In the genomic region with DNA sequence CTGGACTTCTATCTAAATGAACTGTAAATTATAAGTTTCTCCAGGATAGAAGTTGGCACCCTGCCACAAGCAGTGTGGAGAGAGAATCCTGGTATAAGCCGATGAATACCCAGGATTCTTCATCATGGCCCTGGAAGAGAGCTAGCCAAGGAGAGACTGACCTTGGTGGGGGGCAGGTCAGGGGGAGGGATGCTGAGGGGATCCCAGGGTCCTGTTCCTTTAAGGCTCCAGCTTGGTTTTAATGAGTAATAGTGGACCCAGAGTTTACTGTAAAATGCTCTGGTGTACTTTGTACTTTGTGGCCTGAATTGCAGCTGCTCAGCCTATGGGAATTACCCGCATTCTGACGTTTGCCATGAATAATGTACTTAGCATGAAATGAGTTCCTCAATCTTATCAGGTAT, we compare ENCODE assay signal across 1 cellular context.
TF ChIP-seq lines count a peak whose summit lies in the region.

No MANE protein-coding gene starts in this region.

TF ChIP-seq in HepG2, 621 proteins besides CTCF, POLR2A, EP300 and RAD21 (continued from another document and continues in another):
- TF ChIP-seq GTF3A (CRISPR knock-in tag; conservative IDR thresholded peaks at IDR 0.05) (no peak), ZNF335 (CRISPR knock-in tag; IDR thresholded peaks at IDR 0.05) (0 out of 2 replicates have a peak, but pooled peaks have one; percentile 3), SNAPC5 (CRISPR knock-in tag; IDR thresholded peaks at IDR 0.05; ENCODE audit: borderline replicate concordance) (no peak), BRF2 (CRISPR knock-in tag; IDR thresholded peaks at IDR 0.05) (no peak), ZNF660 (CRISPR knock-in tag; IDR thresholded peaks at IDR 0.05; ENCODE audit: borderline replicate concordance, low read depth) (no peak), SMAD1 (CRISPR knock-in tag; IDR thresholded peaks at IDR 0.05; ENCODE audit: borderline replicate concordance, low read depth) (no peak), ZNF343 (CRISPR knock-in tag; IDR thresholded peaks at IDR 0.05) (no peak), ZNF367 (CRISPR knock-in tag; IDR thresholded peaks at IDR 0.05; ENCODE audit: borderline replicate concordance) (no peak), ATRX (CRISPR knock-in tag; IDR thresholded peaks at IDR 0.05; ENCODE audit: borderline replicate concordance) (no peak), FOXC1 (CRISPR knock-in tag; IDR thresholded peaks at IDR 0.05; ENCODE audit: borderline replicate concordance) (no peak), PHF5A (CRISPR knock-in tag; IDR thresholded peaks at IDR 0.05; ENCODE audit: low read depth, unreplicated experiment) (no peak), CREB1 (IDR thresholded peaks at IDR 0.05) (no peak), CREB1 (CRISPR knock-in tag; IDR thresholded peaks at IDR 0.05) (peak; percentile 73), ZSCAN9 (CRISPR knock-in tag; IDR thresholded peaks at IDR 0.05; ENCODE audit: borderline replicate concordance) (0 out of 2 replicates have a peak, but pooled peaks have one; percentile 34), SCMH1 (CRISPR knock-in tag; IDR thresholded peaks at IDR 0.05; ENCODE audit: borderline replicate concordance) (no peak), SP4 (CRISPR knock-in tag; IDR thresholded peaks at IDR 0.05) (no peak), NBN (conservative IDR thresholded peaks at IDR 0.05) (no peak), ZNF780A (CRISPR knock-in tag; IDR thresholded peaks at IDR 0.05) (no peak), MYC (CRISPR knock-in tag; IDR thresholded peaks at IDR 0.05; ENCODE audit: borderline replicate concordance) (no peak), TRIM24 (CRISPR knock-in tag; IDR thresholded peaks at IDR 0.05) (no peak), NR0B2 (CRISPR knock-in tag; IDR thresholded peaks at IDR 0.05) (no peak), BRCA1 (CRISPR knock-in tag; IDR thresholded peaks at IDR 0.05) (no peak), GFI1 (CRISPR knock-in tag; IDR thresholded peaks at IDR 0.05; ENCODE audit: borderline replicate concordance) (no peak), ZNF678 (CRISPR knock-in tag; IDR thresholded peaks at IDR 0.05) (no peak), CHD2 (IDR thresholded peaks at IDR 0.05; ENCODE audit: low read depth, low read length) (no peak), RXRB (CRISPR knock-in tag; IDR thresholded peaks at IDR 0.05; ENCODE audit: borderline replicate concordance) (no peak), PAX8 (CRISPR knock-in tag; IDR thresholded peaks at IDR 0.05; ENCODE audit: borderline replicate concordance) (no peak), HNRNPL (IDR thresholded peaks at IDR 0.05; ENCODE audit: low read depth, low read length) (no peak), HBP1 (CRISPR knock-in tag; IDR thresholded peaks at IDR 0.05; ENCODE audit: low read depth) (no peak), THAP7 (CRISPR knock-in tag; IDR thresholded peaks at IDR 0.05) (no peak), TFE3 (CRISPR knock-in tag; IDR thresholded peaks at IDR 0.05) (no peak)
- TF ChIP-seq, protein P1, sequence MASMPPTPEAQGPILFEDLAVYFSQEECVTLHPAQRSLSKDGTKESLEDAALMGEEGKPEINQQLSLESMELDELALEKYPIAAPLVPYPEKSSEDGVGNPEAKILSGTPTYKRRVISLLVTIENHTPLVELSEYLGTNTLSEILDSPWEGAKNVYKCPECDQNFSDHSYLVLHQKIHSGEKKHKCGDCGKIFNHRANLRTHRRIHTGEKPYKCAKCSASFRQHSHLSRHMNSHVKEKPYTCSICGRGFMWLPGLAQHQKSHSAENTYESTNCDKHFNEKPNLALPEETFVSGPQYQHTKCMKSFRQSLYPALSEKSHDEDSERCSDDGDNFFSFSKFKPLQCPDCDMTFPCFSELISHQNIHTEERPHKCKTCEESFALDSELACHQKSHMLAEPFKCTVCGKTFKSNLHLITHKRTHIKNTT (CRISPR knock-in tag; IDR thresholded peaks at IDR 0.05) = no peak
- TF ChIP-seq, protein P2, sequence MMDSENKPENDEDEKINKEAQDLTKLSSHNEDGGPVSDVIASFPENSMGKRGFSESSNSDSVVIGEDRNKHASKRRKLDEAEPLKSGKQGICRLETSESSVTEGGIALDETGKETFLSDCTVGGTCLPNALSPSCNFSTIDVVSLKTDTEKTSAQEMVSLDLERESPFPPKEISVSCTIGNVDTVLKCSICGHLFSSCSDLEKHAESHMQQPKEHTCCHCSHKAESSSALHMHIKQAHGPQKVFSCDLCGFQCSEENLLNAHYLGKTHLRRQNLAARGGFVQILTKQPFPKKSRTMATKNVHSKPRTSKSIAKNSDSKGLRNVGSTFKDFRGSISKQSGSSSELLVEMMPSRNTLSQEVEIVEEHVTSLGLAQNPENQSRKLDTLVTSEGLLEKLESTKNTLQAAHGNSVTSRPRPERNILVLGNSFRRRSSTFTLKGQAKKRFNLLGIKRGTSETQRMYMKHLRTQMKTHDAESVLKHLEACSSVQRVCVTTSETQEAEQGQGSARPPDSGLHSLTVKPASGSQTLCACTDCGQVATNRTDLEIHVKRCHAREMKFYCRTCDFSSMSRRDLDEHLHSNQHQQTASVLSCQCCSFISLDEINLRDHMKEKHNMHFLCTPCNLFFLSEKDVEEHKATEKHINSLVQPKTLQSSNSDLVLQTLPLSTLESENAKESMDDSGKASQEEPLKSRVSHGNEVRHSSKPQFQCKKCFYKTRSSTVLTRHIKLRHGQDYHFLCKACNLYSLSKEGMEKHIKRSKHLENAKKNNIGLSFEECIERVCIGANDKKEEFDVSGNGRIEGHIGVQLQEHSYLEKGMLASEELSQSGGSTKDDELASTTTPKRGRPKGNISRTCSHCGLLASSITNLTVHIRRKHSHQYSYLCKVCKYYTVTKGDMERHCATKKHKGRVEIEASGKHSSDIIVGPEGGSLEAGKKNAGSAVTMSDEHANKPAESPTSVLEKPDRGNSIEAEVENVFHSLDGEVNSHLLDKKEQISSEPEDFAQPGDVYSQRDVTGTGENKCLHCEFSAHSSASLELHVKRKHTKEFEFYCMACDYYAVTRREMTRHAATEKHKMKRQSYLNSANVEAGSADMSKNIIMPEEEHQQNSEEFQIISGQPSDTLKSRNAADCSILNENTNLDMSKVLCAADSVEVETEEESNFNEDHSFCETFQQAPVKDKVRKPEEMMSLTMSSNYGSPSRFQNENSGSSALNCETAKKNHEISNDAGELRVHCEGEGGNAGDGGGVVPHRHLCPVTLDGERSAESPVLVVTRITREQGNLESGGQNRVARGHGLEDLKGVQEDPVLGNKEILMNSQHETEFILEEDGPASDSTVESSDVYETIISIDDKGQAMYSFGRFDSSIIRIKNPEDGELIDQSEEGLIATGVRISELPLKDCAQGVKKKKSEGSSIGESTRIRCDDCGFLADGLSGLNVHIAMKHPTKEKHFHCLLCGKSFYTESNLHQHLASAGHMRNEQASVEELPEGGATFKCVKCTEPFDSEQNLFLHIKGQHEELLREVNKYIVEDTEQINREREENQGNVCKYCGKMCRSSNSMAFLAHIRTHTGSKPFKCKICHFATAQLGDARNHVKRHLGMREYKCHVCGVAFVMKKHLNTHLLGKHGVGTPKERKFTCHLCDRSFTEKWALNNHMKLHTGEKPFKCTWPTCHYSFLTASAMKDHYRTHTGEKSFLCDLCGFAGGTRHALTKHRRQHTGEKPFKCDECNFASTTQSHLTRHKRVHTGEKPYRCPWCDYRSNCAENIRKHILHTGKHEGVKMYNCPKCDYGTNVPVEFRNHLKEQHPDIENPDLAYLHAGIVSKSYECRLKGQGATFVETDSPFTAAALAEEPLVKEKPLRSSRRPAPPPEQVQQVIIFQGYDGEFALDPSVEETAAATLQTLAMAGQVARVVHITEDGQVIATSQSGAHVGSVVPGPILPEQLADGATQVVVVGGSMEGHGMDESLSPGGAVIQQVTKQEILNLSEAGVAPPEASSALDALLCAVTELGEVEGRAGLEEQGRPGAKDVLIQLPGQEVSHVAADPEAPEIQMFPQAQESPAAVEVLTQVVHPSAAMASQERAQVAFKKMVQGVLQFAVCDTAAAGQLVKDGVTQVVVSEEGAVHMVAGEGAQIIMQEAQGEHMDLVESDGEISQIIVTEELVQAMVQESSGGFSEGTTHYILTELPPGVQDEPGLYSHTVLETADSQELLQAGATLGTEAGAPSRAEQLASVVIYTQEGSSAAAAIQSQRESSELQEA (CRISPR knock-in tag; IDR thresholded peaks at IDR 0.05; ENCODE audit: not compliant biosample characterization) = no peak
- TF ChIP-seq, protein P3, sequence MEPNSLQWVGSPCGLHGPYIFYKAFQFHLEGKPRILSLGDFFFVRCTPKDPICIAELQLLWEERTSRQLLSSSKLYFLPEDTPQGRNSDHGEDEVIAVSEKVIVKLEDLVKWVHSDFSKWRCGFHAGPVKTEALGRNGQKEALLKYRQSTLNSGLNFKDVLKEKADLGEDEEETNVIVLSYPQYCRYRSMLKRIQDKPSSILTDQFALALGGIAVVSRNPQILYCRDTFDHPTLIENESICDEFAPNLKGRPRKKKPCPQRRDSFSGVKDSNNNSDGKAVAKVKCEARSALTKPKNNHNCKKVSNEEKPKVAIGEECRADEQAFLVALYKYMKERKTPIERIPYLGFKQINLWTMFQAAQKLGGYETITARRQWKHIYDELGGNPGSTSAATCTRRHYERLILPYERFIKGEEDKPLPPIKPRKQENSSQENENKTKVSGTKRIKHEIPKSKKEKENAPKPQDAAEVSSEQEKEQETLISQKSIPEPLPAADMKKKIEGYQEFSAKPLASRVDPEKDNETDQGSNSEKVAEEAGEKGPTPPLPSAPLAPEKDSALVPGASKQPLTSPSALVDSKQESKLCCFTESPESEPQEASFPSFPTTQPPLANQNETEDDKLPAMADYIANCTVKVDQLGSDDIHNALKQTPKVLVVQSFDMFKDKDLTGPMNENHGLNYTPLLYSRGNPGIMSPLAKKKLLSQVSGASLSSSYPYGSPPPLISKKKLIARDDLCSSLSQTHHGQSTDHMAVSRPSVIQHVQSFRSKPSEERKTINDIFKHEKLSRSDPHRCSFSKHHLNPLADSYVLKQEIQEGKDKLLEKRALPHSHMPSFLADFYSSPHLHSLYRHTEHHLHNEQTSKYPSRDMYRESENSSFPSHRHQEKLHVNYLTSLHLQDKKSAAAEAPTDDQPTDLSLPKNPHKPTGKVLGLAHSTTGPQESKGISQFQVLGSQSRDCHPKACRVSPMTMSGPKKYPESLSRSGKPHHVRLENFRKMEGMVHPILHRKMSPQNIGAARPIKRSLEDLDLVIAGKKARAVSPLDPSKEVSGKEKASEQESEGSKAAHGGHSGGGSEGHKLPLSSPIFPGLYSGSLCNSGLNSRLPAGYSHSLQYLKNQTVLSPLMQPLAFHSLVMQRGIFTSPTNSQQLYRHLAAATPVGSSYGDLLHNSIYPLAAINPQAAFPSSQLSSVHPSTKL (CRISPR knock-in tag; IDR thresholded peaks at IDR 0.05) = peak; percentile 74
- TF ChIP-seq, protein P4, sequence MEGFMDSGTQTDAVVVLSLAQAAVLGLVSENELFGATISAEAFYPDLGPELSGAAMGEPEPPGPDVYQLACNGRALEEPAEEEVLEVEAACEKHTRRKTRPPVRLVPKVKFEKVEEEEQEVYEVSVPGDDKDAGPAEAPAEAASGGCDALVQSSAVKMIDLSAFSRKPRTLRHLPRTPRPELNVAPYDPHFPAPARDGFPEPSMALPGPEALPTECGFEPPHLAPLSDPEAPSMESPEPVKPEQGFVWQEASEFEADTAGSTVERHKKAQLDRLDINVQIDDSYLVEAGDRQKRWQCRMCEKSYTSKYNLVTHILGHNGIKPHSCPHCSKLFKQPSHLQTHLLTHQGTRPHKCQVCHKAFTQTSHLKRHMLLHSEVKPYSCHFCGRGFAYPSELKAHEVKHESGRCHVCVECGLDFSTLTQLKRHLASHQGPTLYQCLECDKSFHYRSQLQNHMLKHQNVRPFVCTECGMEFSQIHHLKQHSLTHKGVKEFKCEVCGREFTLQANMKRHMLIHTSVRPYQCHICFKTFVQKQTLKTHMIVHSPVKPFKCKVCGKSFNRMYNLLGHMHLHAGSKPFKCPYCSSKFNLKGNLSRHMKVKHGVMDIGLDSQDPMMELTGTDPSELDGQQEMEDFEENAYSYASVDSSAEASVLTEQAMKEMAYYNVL (CRISPR knock-in tag; IDR thresholded peaks at IDR 0.05; ENCODE audit: borderline replicate concordance) = no peak
